ENCODE assay signal across 8 cellular contexts in genomic region chr22:43955040-43955882, GRCh38. TPM values are rescaled to one million over a fixed set of nuclear protein-coding genes. Genes with fewer than 3 reads are reported as not detected.
DNase-seq lines count a peak whose midpoint lies in the region; ATAC-seq, FAIRE-seq and TF ChIP-seq lines count a peak whose summit lies in the region.

Gene SAMM50, plus strand, starts transcription at chr22:43955442. Its CDS starts 136 bp downstream, at chr22:43955578.

- H3K79me2 ChIP-seq in H1 (ENCODE audit: control insufficient read depth in 1 of 2, insufficient read depth in 2 of 2, low read length in 2 of 2) = peaks cover 3 to 39% of the 10 kb centered on the region in 2 experiments; a peak in 3 of 4 replicates

- CTCF ChIA-PET in CD8-positive, alpha-beta memory T cell (lab: Charles Lee) = interaction anchor here (1.0 to 2.1 kb wide), 3 partner anchors 10 to 726 kb away, joined by 3 to 11 read pairs (median 4); no protein-coding TSS in a partner anchor
- CTCF ChIA-PET in H1 (lab: Charles Lee; ENCODE audit: partially characterized antibody) = interaction anchor here (1.1 to 1.8 kb wide), 3 partner anchors 10 to 22 kb away, joined by 3 to 11 read pairs (median 3); no protein-coding TSS in a partner anchor

- TF ChIP-seq POLR2A in H1 (IDR thresholded peaks at IDR 0.05; ENCODE audit: control extremely low read depth in 1 of 2, low read depth in 2 of 2, low read length in 2 of 2) = peak in 1 of 2 experiments; percentile 76; a peak in 2 of 3 replicates

- H3K4me2 ChIP-seq in H1 (ENCODE audit: insufficient read depth in 1 of 2, low read depth in 2 of 2, low read length in 2 of 2) (peak within 1 kb of the TSS; percentile 95 to 97), mesenchymal stem cell (ENCODE audit: low read length, poor library complexity, severe bottlenecking) (peak within 1 kb of the TSS; percentile 91)

- H3K36me3 ChIP-seq in CD8-positive, alpha-beta memory T cell (ENCODE audit: insufficient read depth, low read length) = no peaks in the 10 kb centered on the region
- H3K36me3 ChIP-seq in H1 (ENCODE audit: control insufficient read depth in 2 of 4, insufficient read depth in 4 of 4, low read length in 3 of 4) (no peaks in the 10 kb centered on the region), mesenchymal stem cell (ENCODE audit: control insufficient read depth in 1 of 2, insufficient read depth in 2 of 2, low read depth in 1 of 2, low read length in 2 of 2) (peaks cover 0 to 6% of the 10 kb centered on the region in 2 experiments)

- H4K8ac ChIP-seq in H1 (ENCODE audit: extremely low read depth, insufficient read depth, low read length) (peak within 1 kb of the TSS; percentile 79), mesenchymal stem cell (ENCODE audit: low read length) (peak within 1 kb of the TSS; percentile 97)

- H3K56ac ChIP-seq in H1 (replicated peaks; ENCODE audit: insufficient read length, low read depth, low read length) = peak within 1 kb of the TSS; percentile 78

- ATAC-seq in GM19455 (IDR thresholded peaks at IDR 0.05; ENCODE audit: unreplicated experiment) = peak; percentile 84

- peak within 1 kb of the TSS; percentile 84 for H2BK5ac ChIP-seq in H1 (ENCODE audit: low read depth, low read length)
- peak within 1 kb of the TSS; percentile 59 for H2BK5ac ChIP-seq in mesenchymal stem cell (ENCODE audit: low read depth, low read length, poor library complexity, severe bottlenecking)

- TF ChIP-seq CTCF in H1 (IDR thresholded peaks at IDR 0.05; ENCODE audit: control extremely low read depth in 1 of 3, insufficient read depth in 1 of 3, low read depth in 1 of 3, low read length in 3 of 3) = no peak

- H2BK15ac ChIP-seq in H1 (ENCODE audit: low read length) = peak within 1 kb of the TSS; percentile 72; the same call in 1 of the 2 replicates
- peak within 1 kb of the TSS; percentile 18 for H2BK15ac ChIP-seq in mesenchymal stem cell (ENCODE audit: low read depth, poor library complexity, severe bottlenecking)

- H3K4me3 ChIP-seq in CD8-positive, alpha-beta memory T cell (ENCODE audit: low read length) = peak within 1 kb of the TSS; percentile 84
- H3K4me3 ChIP-seq in H1 (ENCODE audit: extremely low read depth in 1 of 4, insufficient read depth in 2 of 4, low read depth in 3 of 4, low read length in 4 of 4) (peak within 1 kb of the TSS; percentile 78 to 94 (median 87)), mesenchymal stem cell (ENCODE audit: insufficient read depth in 1 of 2, low read depth in 1 of 2, low read length in 2 of 2) (peak within 1 kb of the TSS; percentile 90 to 95)

- H2BK20ac ChIP-seq in H1 (ENCODE audit: low read length) = no peak within 1 kb of the TSS

- peak within 1 kb of the TSS; percentile 84 for H4K5ac ChIP-seq in H1 (ENCODE audit: insufficient read length, low read depth, low read length)

- DNase-seq in CD8-positive, alpha-beta memory T cell = peak; percentile 87 to 94 (median 89)
- DNase-seq in HPDE6-E6E7 (ENCODE audit: extremely low spot score) (peak; percentile 73), NOMO-1 treated with DMSO at 0.1 percent for 48 hours (lab: John Stamatoyannopoulos, UW; ENCODE audit: unreplicated experiment) (peak; percentile 91), H1 (ENCODE audit: low read depth in 1 of 2, low spot score in 2 of 2) (peak; percentile 54 to 91), mesenchymal stem cell (peak; percentile 94)
- DNase-seq in activated CD8-positive, alpha-beta memory T cell treated with anti-CD3 and anti-CD28 coated beads for 48 hours (ENCODE audit: low read depth in 2 of 3, low spot score in 2 of 3) = peak; percentile 77 to 81 (median 77)
- peak; percentile 84 for DNase-seq in stimulated activated CD8-positive, alpha-beta memory T cell treated with anti-CD3 and anti-CD28 coated beads, Interleukin-12 subunit alpha, Interleukin-12 subunit beta, amount 100 ng/mL, for 4 hours (ENCODE audit: low read depth)

- peaks cover 34 to 55% (median 50%) of the 10 kb centered on the region in 3 donors for H3K4me1 Mint-ChIP-seq in CD8-positive, alpha-beta memory T cell

- peak within 1 kb of the TSS; percentile 72 for H3K27ac ChIP-seq in CD8-positive, alpha-beta memory T cell (ENCODE audit: low read depth, low read length)
- H3K27ac ChIP-seq in H1 (ENCODE audit: low read depth, low read length) = peak within 1 kb of the TSS; percentile 74; the same call in 1 of the 2 replicates
- peak within 1 kb of the TSS; percentile 57 for H3K27ac ChIP-seq in mesenchymal stem cell (ENCODE audit: low read length, poor library complexity, severe bottlenecking)

- H3K9me3 ChIP-seq in CD8-positive, alpha-beta memory T cell (ENCODE audit: low read length) = no peaks in the 10 kb centered on the region
- H3K9me3 ChIP-seq in H1 (ENCODE audit: insufficient read depth in 2 of 2, low read depth in 1 of 2, low read length in 1 of 2) (no peaks in the 10 kb centered on the region), mesenchymal stem cell (ENCODE audit: control insufficient read depth, low read length) (no peaks in the 10 kb centered on the region)

- no peak within 1 kb of the TSS for H3K23ac ChIP-seq in H1 (ENCODE audit: insufficient read length)
- peak within 1 kb of the TSS in 1 of 2 experiments; percentile 66 for H3K23ac ChIP-seq in mesenchymal stem cell (ENCODE audit: low read length in 2 of 2)

- FAIRE-seq in H1 (lab: Jason Lieb, UNC) = no peak

- whole genome bisulfite sequencing in H1 (ENCODE audit: extremely low coverage in 1 of 2, insufficient coverage in 1 of 2, insufficient read length in 1 of 2, insufficient replicate concordance in 2 of 2, low coverage in 1 of 2, low lambda C conversion rate in 2 of 2, missing lambda C conversion rate in 1 of 2), 2 experiments = 2% methylated on average over 63 of the region's 74 CpGs; no CpG with 5 or more reads in 1 of the 2 experiments
- WGBS in mesenchymal stem cell = under 1% methylated on average over 73 of the region's 74 CpGs

- H3K79me1 ChIP-seq in H1 (ENCODE audit: low read depth, low read length) = peaks cover 3% of the 10 kb centered on the region; the same call in 1 of the 2 replicates
- peaks cover 19% of the 10 kb centered on the region for H3K79me1 ChIP-seq in mesenchymal stem cell (replicated peaks; ENCODE audit: low read length, poor library complexity, severe bottlenecking)

- H3K14ac ChIP-seq in H1 (ENCODE audit: insufficient read length) (no peak within 1 kb of the TSS), mesenchymal stem cell (ENCODE audit: low read length in 2 of 2) (peak within 1 kb of the TSS in 1 of 2 experiments; percentile 92)

- H4K20me1 ChIP-seq in H1 (replicated peaks in 1 of 2; ENCODE audit: control insufficient read depth in 1 of 2, insufficient read depth in 2 of 2, low read length in 2 of 2) = no peaks in the 10 kb centered on the region

- H4K91ac ChIP-seq in H1 (replicated peaks; ENCODE audit: insufficient read length, low read length) (peak within 1 kb of the TSS; percentile 33), mesenchymal stem cell (ENCODE audit: low read length) (peak within 1 kb of the TSS; percentile 92)

- no peak for TF ChIP-seq EP300 in H1 (IDR thresholded peaks at IDR 0.05; ENCODE audit: borderline replicate concordance in 1 of 2, low read depth in 2 of 2, low read length in 2 of 2)

- TF ChIP-seq RAD21 in H1 (IDR thresholded peaks at IDR 0.05 in 1 of 2, conservative IDR thresholded peaks at IDR 0.05 in 1 of 2; ENCODE audit: low read depth in 2 of 2, low read length in 2 of 2) = no peak

- H3K23me2 ChIP-seq in H1 (ENCODE audit: low read depth, low read length) = peaks cover 14% of the 10 kb centered on the region; the same call in 1 of the 2 replicates

- no peak within 1 kb of the TSS for H2BK120ac ChIP-seq in H1 (replicated peaks; ENCODE audit: low read depth, low read length)
- peak within 1 kb of the TSS; percentile 71 for H2BK120ac ChIP-seq in mesenchymal stem cell (ENCODE audit: low read depth, low read length)

- peak within 1 kb of the TSS; percentile 93 to 99 (median 97) for H3K4me3 Mint-ChIP-seq in CD8-positive, alpha-beta memory T cell

- H2AFZ ChIP-seq in H1 (ENCODE audit: low read length) (peak within 1 kb of the TSS; percentile 60; the same call in 1 of the 2 replicates), mesenchymal stem cell (ENCODE audit: low read depth, low read length) (peak within 1 kb of the TSS; percentile 75)

- peaks cover under 1 to 2% of the 10 kb centered on the region in 2 donors for H3K27me3 Mint-ChIP-seq in CD8-positive, alpha-beta memory T cell

- H3K4me1 ChIP-seq in CD8-positive, alpha-beta memory T cell (ENCODE audit: insufficient read depth, low read length) = peaks cover 25% of the 10 kb centered on the region
- H3K4me1 ChIP-seq in H1 (replicated peaks in 1 of 4; ENCODE audit: control insufficient read depth in 3 of 4, insufficient read depth in 4 of 4, low read length in 3 of 4) (peaks cover 0 to 12% (median 3%) of the 10 kb centered on the region in 4 experiments; a peak in 5 of 7 replicates), mesenchymal stem cell (ENCODE audit: control insufficient read depth, insufficient read depth, low read depth, low read length) (peaks cover 11% of the 10 kb centered on the region)

- H3K9ac ChIP-seq in H1 (replicated peaks in 1 of 4; ENCODE audit: extremely low read depth in 1 of 4, low read depth in 3 of 4, low read length in 3 of 4) = peak within 1 kb of the TSS; percentile 72 to 82 (median 81)
- H3K9ac ChIP-seq in mesenchymal stem cell (ENCODE audit: low read length) = peak within 1 kb of the TSS; percentile 92

- peak within 1 kb of the TSS; percentile 73; the same call in 1 of the 2 replicates for H3K18ac ChIP-seq in H1 (ENCODE audit: extremely low read depth, low read length)
- H3K18ac ChIP-seq in mesenchymal stem cell (ENCODE audit: low read depth in 1 of 2, low read length in 2 of 2) = peak within 1 kb of the TSS; percentile 81 to 93

- peaks cover 0 to 23% (median 7%) of the 10 kb centered on the region in 3 donors for H3K36me3 Mint-ChIP-seq in CD8-positive, alpha-beta memory T cell

- H3K4ac ChIP-seq in H1 (replicated peaks; ENCODE audit: insufficient read length, low read depth, low read length) (peak within 1 kb of the TSS; percentile 96), mesenchymal stem cell (ENCODE audit: low read depth in 1 of 2, low read length in 2 of 2) (peak within 1 kb of the TSS; percentile 81 to 95)

- H3K9me3 Mint-ChIP-seq in CD8-positive, alpha-beta memory T cell = no peaks in the 10 kb centered on the region

- POLR2A ChIA-PET in CD8-positive, alpha-beta memory T cell (lab: Charles Lee) = interaction anchor here (0.6 to 1.6 kb wide), 2 partner anchors 32 to 730 kb away, joined by 3 to 5 read pairs; partner anchors contain the start of gene PNPLA3
- POLR2A ChIA-PET in H1 (lab: Charles Lee; ENCODE audit: partially characterized antibody) = interaction anchor here (0.7 to 1.4 kb wide), 2 partner anchors 9 to 13 kb away, joined by 3 to 5 read pairs; no protein-coding TSS in a partner anchor

- H3K27ac Mint-ChIP-seq in CD8-positive, alpha-beta memory T cell = peak within 1 kb of the TSS; percentile 86 to 99 (median 96)

- H2BK12ac ChIP-seq in H1 (ENCODE audit: low read depth, low read length) = no peak within 1 kb of the TSS
- H2BK12ac ChIP-seq in mesenchymal stem cell (ENCODE audit: low read length in 2 of 2) = no peak within 1 kb of the TSS

- no peak within 1 kb of the TSS for H2AK5ac ChIP-seq in H1 (ENCODE audit: low read depth, low read length)
- H2AK5ac ChIP-seq in mesenchymal stem cell (ENCODE audit: low read length, severe bottlenecking) = peak within 1 kb of the TSS; percentile 41

- no peaks in the 10 kb centered on the region for H3K27me3 ChIP-seq in CD8-positive, alpha-beta memory T cell (ENCODE audit: insufficient read depth, low read length, poor library complexity, severe bottlenecking)
- H3K27me3 ChIP-seq in H1 (replicated peaks in 1 of 4; ENCODE audit: control insufficient read depth in 3 of 4, extremely low read depth in 1 of 4, insufficient read depth in 3 of 4, low read length in 3 of 4) (no peaks in the 10 kb centered on the region), mesenchymal stem cell (ENCODE audit: control insufficient read depth in 1 of 2, insufficient read depth in 1 of 2, low read length in 2 of 2) (no peaks in the 10 kb centered on the region)

RNA-seq across cellular contexts. Expression of gene SAMM50, which starts in this region (rescaled TPM):
- total RNA-seq in CD8-positive, alpha-beta memory T cell = 10 to 100 TPM; 58.8 to 61.3 TPM
- 67.2 TPM for polyA plus RNA-seq in CD8-positive, alpha-beta memory T cell
- total RNA-seq in H1 (2021; fragmentation: NEBNext Ultra II Directional; extraction: Animal tissue kit (Norgen Biotek cat#: 25700)) = 67.2 and 70.3 TPM in 2 replicates
- 45.4 and 47.1 TPM in 2 replicates for polyA plus RNA-seq in H1 (2011; rRNA removed)
- polyA plus RNA-seq in H1 (2011; cell fraction: cytosol; rRNA removed) = 41.9 TPM
- 31.9 TPM for polyA plus RNA-seq in H1 (2011; cell fraction: nucleus; rRNA removed)
- polyA plus RNA-seq in H1 (2012, experiment 1 of 2) = 70.0 to 81.4 TPM (median 74.8 TPM) in 4 replicates
- polyA plus RNA-seq in H1 (2012, experiment 2 of 2) = 55.7 TPM
- 41.7 TPM for polyA plus RNA-seq in H1 (2013, experiment 1 of 2)
- 39.8 TPM for polyA plus RNA-seq in H1 (2013, experiment 2 of 2)
- 35.2 and 38.4 TPM in 2 replicates for polyA minus RNA-seq in H1 (2011; rRNA and poly(A)+ RNA removed)
- polyA minus RNA-seq in H1 (2011; cell fraction: cytosol; rRNA and poly(A)+ RNA removed) = 35.2 TPM
- polyA minus RNA-seq in H1 (2011; cell fraction: nucleus; rRNA and poly(A)+ RNA removed) = 16.6 TPM
- 31.9 TPM for polyA plus RNA-seq in mesenchymal stem cell (2013, experiment 1 of 2)
- 31.7 TPM for polyA plus RNA-seq in mesenchymal stem cell (2013, experiment 2 of 2)

Comparison
In these comparisons a context has a peak if more than half of its experiments do, and no peak if none do; other contexts are left out.
1. Peak in every context shown above with its lines: DNase-seq, ATAC-seq, H3K4me3 ChIP-seq and H3K27ac ChIP-seq.